Comparison of ENCODE assay signal across 22 cellular contexts in genomic region chr6:69673298-69673697, GRCh38.
DNase-seq lines count a peak whose midpoint lies in the region; ATAC-seq and TF ChIP-seq lines count a peak whose summit lies in the region.
"Had no signal": no experiment of that assay in that cellular context is flagged by ENCODE, and none has a peak within 500 bp of the region (broad histone marks: within the 10 kb centered on the region; RNA-seq: fewer than 3 reads in every experiment).

No MANE protein-coding gene starts in this region.

- no peak for ATAC-seq in naive thymus-derived CD8-positive, alpha-beta T cell
- ATAC-seq: A549 had no signal

- H3K36me3 ChIP-seq in MM.1S (replicated peaks; ENCODE audit: insufficient read depth, low read length) (no peaks in the 10 kb centered on the region), hepatocyte (replicated peaks; ENCODE audit: insufficient read depth, low read depth) (no peaks in the 10 kb centered on the region)

- H3K27me3 Mint-ChIP-seq in naive thymus-derived CD8-positive, alpha-beta T cell: no peaks in the 10 kb centered on the region
- no peaks in the 10 kb centered on the region for H3K27me3 Mint-ChIP-seq in CD14-positive monocyte (ENCODE audit: low read depth in 3 of 3)
- H3K27me3 Mint-ChIP-seq: CD4-positive, alpha-beta memory T cell had no signal

- H3K27ac Mint-ChIP-seq in naive thymus-derived CD8-positive, alpha-beta T cell: peak overlapping the region in 7 of 10 donors; percentile 2 to 76 (median 38)
- no peak overlapping the region for H3K27ac Mint-ChIP-seq in CD14-positive monocyte

- CTCF ChIA-PET in HEK293T (lab: Yijun Ruan, JAX): no interaction called here

- H3K9me3 ChIP-seq in MM.1S (replicated peaks; ENCODE audit: insufficient read depth, low read length): no peaks in the 10 kb centered on the region
- no peaks in the 10 kb centered on the region for H3K9me3 ChIP-seq in hepatocyte (ENCODE audit: low read depth)
- H3K9me3 ChIP-seq: A549; BLaER1 treated with 17β-estradiol and CSF1 and Interleukin-3, amounts not matched to agents 10 nM and 100 nM; Caco-2 had no signal

- H3K4me3 ChIP-seq in MM.1S (ENCODE audit: low read length) (no peak overlapping the region), hepatocyte (no peak overlapping the region)
- H3K4me3 ChIP-seq: A549; BLaER1 treated with 17β-estradiol and CSF1 and Interleukin-3, amounts not matched to agents 10 nM and 100 nM; SK-N-MC had no signal

- H3K4me1 Mint-ChIP-seq in naive thymus-derived CD8-positive, alpha-beta T cell: peaks cover 0 to 5% (median 0%) of the 10 kb centered on the region in 4 donors
- no peaks in the 10 kb centered on the region for H3K4me1 Mint-ChIP-seq in CD14-positive monocyte

- intact Hi-C loops in CD14-positive monocyte (cut with micrococcal nuclease): no loop called here

- peaks cover 21 to 66% (median 56%) of the 10 kb centered on the region in 3 donors for H3K36me3 Mint-ChIP-seq in naive thymus-derived CD8-positive, alpha-beta T cell
- H3K36me3 Mint-ChIP-seq in CD14-positive monocyte: peaks cover 55 to 59% of the 10 kb centered on the region in 2 donors

- TF ChIP-seq CTCF in MM.1S (IDR thresholded peaks at IDR 0.05; ENCODE audit: low read length) (no peak), hepatocyte (IDR thresholded peaks at IDR 0.05; ENCODE audit: poor library complexity) (no peak), CD14-positive monocyte (IDR thresholded peaks at IDR 0.05) (no peak)

- H3K27me3 ChIP-seq in MM.1S (replicated peaks; ENCODE audit: insufficient read depth, low read length): no peaks in the 10 kb centered on the region
- H3K27me3 ChIP-seq in hepatocyte: no peaks in the 10 kb centered on the region
- H3K27me3 ChIP-seq: BLaER1 treated with 17β-estradiol and CSF1 and Interleukin-3, amounts not matched to agents 10 nM and 100 nM had no signal

- H3K4me3 Mint-ChIP-seq in naive thymus-derived CD8-positive, alpha-beta T cell: no peak overlapping the region
- no peak overlapping the region for H3K4me3 Mint-ChIP-seq in CD14-positive monocyte
- H3K4me3 Mint-ChIP-seq: CD4-positive, alpha-beta memory T cell had no signal

- H3K9me3 Mint-ChIP-seq in naive thymus-derived CD8-positive, alpha-beta T cell: no peaks in the 10 kb centered on the region
- peaks cover 0 to 2% (median 0%) of the 10 kb centered on the region in 7 donors for H3K9me3 Mint-ChIP-seq in CD14-positive monocyte
- H3K9me3 Mint-ChIP-seq: CD4-positive, alpha-beta memory T cell had no signal

- H4K20me1 ChIP-seq in MM.1S (ENCODE audit: insufficient read depth, low read length): no peaks in the 10 kb centered on the region
- no peaks in the 10 kb centered on the region for H4K20me1 ChIP-seq in hepatocyte (ENCODE audit: insufficient read depth, poor library complexity, severe bottlenecking)
- H4K20me1 ChIP-seq: BLaER1 treated with 17β-estradiol and CSF1 and Interleukin-3, amounts not matched to agents 10 nM and 100 nM had no signal

- no peak overlapping the region for H3K9ac ChIP-seq in MM.1S (ENCODE audit: low read length)
- H3K9ac ChIP-seq: BLaER1 treated with 17β-estradiol and CSF1 and Interleukin-3, amounts not matched to agents 10 nM and 100 nM had no signal

- 0 out of 2 replicates have a peak overlapping the region, but pooled peaks have one; percentile 14 for H3K4me2 ChIP-seq in MM.1S (ENCODE audit: low read depth, low read length)
- no peak overlapping the region for H3K4me2 ChIP-seq in hepatocyte
- H3K4me2 ChIP-seq: A549; BLaER1 treated with 17β-estradiol and CSF1 and Interleukin-3, amounts not matched to agents 10 nM and 100 nM had no signal

- H2AFZ ChIP-seq in MM.1S (ENCODE audit: low read length) (no peak overlapping the region), hepatocyte (no peak overlapping the region)

- H3K79me2 ChIP-seq in MM.1S (ENCODE audit: low read length): no peaks in the 10 kb centered on the region
- H3K79me2 ChIP-seq in hepatocyte: no peaks in the 10 kb centered on the region

- H3K4me1 ChIP-seq in MM.1S (ENCODE audit: low read length): peaks cover 15% of the 10 kb centered on the region
- H3K4me1 ChIP-seq in hepatocyte (ENCODE audit: insufficient read depth): peaks cover 11% of the 10 kb centered on the region
- H3K4me1 ChIP-seq: A549; BLaER1 treated with 17β-estradiol and CSF1 and Interleukin-3, amounts not matched to agents 10 nM and 100 nM; Caco-2 had no signal

- POLR2A ChIA-PET in HEK293T (lab: Yijun Ruan, JAX): no interaction called here
- POLR2A ChIA-PET in naive thymus-derived CD8-positive, alpha-beta T cell (lab: Charles Lee): interaction anchor here (0.6 kb wide), 1 partner anchor 18 kb away, joined by 5 read pairs; no protein-coding TSS in a partner anchor

- H3F3A ChIP-seq in MM.1S (ENCODE audit: insufficient read depth, low read length): no peaks in the 10 kb centered on the region; the same call in 1 of the 2 replicates

- H3K9me2 ChIP-seq in MM.1S (replicated peaks; ENCODE audit: insufficient read depth, low read length) (no peaks in the 10 kb centered on the region), hepatocyte (replicated peaks; ENCODE audit: insufficient read depth) (no peaks in the 10 kb centered on the region)

- DNase-seq in HEK293T (ENCODE audit: extremely low spot score) (no peak), MM.1S (peak; percentile 66), hepatocyte (ENCODE audit: low spot score) (peak; percentile 21), nucleus accumbens (lab: John Stamatoyannopoulos, UW) (no peak), DMS153 (lab: John Stamatoyannopoulos, UW) (no peak), CD14-positive monocyte (ENCODE audit: low spot score) (no peak)
- no peak for DNase-seq in naive thymus-derived CD8-positive, alpha-beta T cell
- DNase-seq: AML-193; Caco-2; CD4-positive, alpha-beta memory T cell; DMS 273 treated with DMSO at 0.1 percent for 48 hours; DMS79 treated with DMSO at 0.1 percent for 48 hours; KG1; NCI-H1092; NCI-H1417 treated with DMSO at 0.1 percent for 48 hours; NCI-H1694 treated with DMSO at 0.1 percent for 48 hours; NCI-H2081; NCI-H526 treated with DMSO at 0.1 percent for 48 hours; SIG-M5 had no signal

- H3K27ac ChIP-seq in MM.1S (ENCODE audit: low read length) (peak overlapping the region; percentile 36; the same call in 1 of the 2 replicates), hepatocyte (no peak overlapping the region)
- H3K27ac ChIP-seq: A549; BLaER1 treated with 17β-estradiol and CSF1 and Interleukin-3, amounts not matched to agents 10 nM and 100 nM; SK-N-MC had no signal

- 55% methylated on average over 2 of the region's 2 CpGs for WGBS in hepatocyte (ENCODE audit: low lambda C conversion rate, missing lambda C conversion rate)

TF ChIP-seq in HEK293T, 16 proteins besides CTCF, POLR2A, EP300 and RAD21:
- TF ChIP-seq HDGF (IDR thresholded peaks at IDR 0.05; ENCODE audit: borderline replicate concordance) (no peak), CTBP1 (IDR thresholded peaks at IDR 0.05; ENCODE audit: borderline replicate concordance) (no peak), PKNOX1 (IDR thresholded peaks at IDR 0.05) (peak; percentile 41; the same call in 1 of the 2 replicates), SP1 (IDR thresholded peaks at IDR 0.05) (no peak), SUZ12 (IDR thresholded peaks at IDR 0.05) (no peak), FOXA1 (IDR thresholded peaks at IDR 0.05) (no peak), FOXM1 (IDR thresholded peaks at IDR 0.05; ENCODE audit: borderline replicate concordance) (no peak), L3MBTL2 (conservative IDR thresholded peaks at IDR 0.05) (no peak)

Comparison
In these comparisons a context has a peak if more than half of its experiments do, and no peak if none do; other contexts are left out.
1. DNase-seq: peak in MM.1S (single experiment) and hepatocyte (single experiment); none in HEK293T (single experiment), naive thymus-derived CD8-positive, alpha-beta T cell (0 of 10), nucleus accumbens (0 of 56), DMS153 (single experiment) and CD14-positive monocyte (single experiment).
2. H3K27ac Mint-ChIP-seq: peak in naive thymus-derived CD8-positive, alpha-beta T cell (7 of 10); none in CD14-positive monocyte (0 of 7).